In the genomic region with DNA sequence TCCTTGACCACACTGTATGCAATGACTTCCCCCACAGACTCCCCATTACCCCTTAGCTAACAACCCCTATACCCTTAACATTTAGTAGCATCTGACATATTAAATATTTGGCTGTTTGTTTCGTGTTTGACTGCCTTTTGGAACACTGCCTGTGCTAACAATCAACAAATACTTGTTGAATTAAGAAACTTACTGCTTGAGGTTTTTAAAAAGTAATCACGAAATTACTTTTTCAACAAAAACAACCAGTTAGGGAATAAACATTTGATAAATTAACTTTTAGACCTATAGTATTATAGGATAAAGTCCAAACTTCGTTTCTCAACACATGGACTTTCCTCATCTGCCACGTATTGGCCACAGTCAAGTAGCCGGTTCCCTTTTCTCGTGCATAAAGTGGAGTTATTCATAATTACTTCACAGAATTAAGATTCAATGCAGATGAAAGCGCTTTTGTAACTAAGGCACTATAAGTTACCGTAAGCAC, we compare ENCODE assay signal across 8 cellular contexts. TPM values are rescaled to one million over a fixed set of nuclear protein-coding genes. Genes with fewer than 3 reads are reported as not detected.
A peak's percentile ranks its signal among the peaks of the same experiment; 100 is the strongest.
DNase-seq lines count a peak whose midpoint lies in the region; ATAC-seq and TF ChIP-seq lines count a peak whose summit lies in the region.

No MANE protein-coding gene starts in this region.

- H3K36me3 Mint-ChIP-seq in IgD-negative memory B cell (peaks cover 4% of the 10 kb centered on the region), endodermal cell (ENCODE audit: low read depth) (peaks cover 21% of the 10 kb centered on the region)

- H3K4me3 ChIP-seq in BLaER1 (peak overlapping the region; percentile 83), endodermal cell (ENCODE audit: low read length) (peak overlapping the region; percentile 65), retinal pigment epithelial cell (ENCODE audit: low read length) (peak overlapping the region; percentile 92)

- H3K4me1 Mint-ChIP-seq in IgD-negative memory B cell (peaks cover 9 to 14% (median 14%) of the 10 kb centered on the region in 3 donors), endodermal cell (peaks cover 19% of the 10 kb centered on the region)

- no peak for TF ChIP-seq POLR2A in erythroblast (IDR thresholded peaks at IDR 0.05; ENCODE audit: low read length)

- peak overlapping the region; percentile 82 to 94 (median 86) for H3K27ac Mint-ChIP-seq in IgD-negative memory B cell
- H3K27ac Mint-ChIP-seq in endodermal cell = no peak overlapping the region

- DNase-seq in endodermal cell = no peak
- DNase-seq in retinal pigment epithelial cell (ENCODE audit: low read depth) = no peak
- DNase-seq in iPS-NIHi7 (ENCODE audit: extremely low spot score) = no peak
- DNase-seq in erythroblast (lab: John Stamatoyannopoulos, UW) = no peak
- no peak for DNase-seq in hippocampal formation (lab: John Stamatoyannopoulos, UW)

- H3K27me3 ChIP-seq in BLaER1 (no peaks in the 10 kb centered on the region), endodermal cell (ENCODE audit: control insufficient read depth, insufficient read depth, low read length, poor library complexity, severe bottlenecking) (no peaks in the 10 kb centered on the region)

- H3K9me3 Mint-ChIP-seq in IgD-negative memory B cell (no peaks in the 10 kb centered on the region), endodermal cell (peaks cover 24% of the 10 kb centered on the region)

- H3K36me3 ChIP-seq in BLaER1 (peaks cover 7% of the 10 kb centered on the region), endodermal cell (ENCODE audit: control insufficient read depth, insufficient read depth, low read length) (peaks cover 20% of the 10 kb centered on the region)

- H3K9ac ChIP-seq in BLaER1 (no peak overlapping the region; the same call in 1 of the 2 replicates), endodermal cell (ENCODE audit: extremely low read depth, low read length, poor library complexity, severe bottlenecking) (no peak overlapping the region)

- no peak for TF ChIP-seq CTCF in endodermal cell (conservative IDR thresholded peaks at IDR 0.05)
- no peak for TF ChIP-seq CTCF in retinal pigment epithelial cell (conservative IDR thresholded peaks at IDR 0.05; ENCODE audit: low read depth, low read length)

- no peaks in the 10 kb centered on the region for H4K20me1 ChIP-seq in BLaER1

- H3K4me3 Mint-ChIP-seq in IgD-negative memory B cell (peak overlapping the region; percentile 87 to 96 (median 91)), endodermal cell (peak overlapping the region; percentile 75)

- H3K4me2 ChIP-seq in BLaER1 = peak overlapping the region; percentile 82

- H3K4me1 ChIP-seq in BLaER1 (peaks cover 13% of the 10 kb centered on the region), endodermal cell (ENCODE audit: control insufficient read depth, insufficient read depth, low read length) (no peaks in the 10 kb centered on the region)

- ATAC-seq in GM21360 (IDR thresholded peaks at IDR 0.05; ENCODE audit: unreplicated experiment) = peak; percentile 4

- H3K27ac ChIP-seq in BLaER1 (no peak overlapping the region), endodermal cell (ENCODE audit: low read depth, low read length) (no peak overlapping the region)

- 70 to 72% methylated on average over 6 to 8 of the region's 8 CpGs for WGBS in endodermal cell (ENCODE audit: insufficient coverage in 1 of 2, insufficient read length in 1 of 2), 2 experiments

- H3K9me3 ChIP-seq in BLaER1 (peaks cover 5% of the 10 kb centered on the region; the same call in 1 of the 2 replicates), endodermal cell (ENCODE audit: control insufficient read depth, low read length) (peaks cover 22% of the 10 kb centered on the region)

- no peaks in the 10 kb centered on the region for H3K27me3 Mint-ChIP-seq in IgD-negative memory B cell
- H3K27me3 Mint-ChIP-seq in endodermal cell (ENCODE audit: insufficient read depth) = peaks cover 16% of the 10 kb centered on the region

RNA-seq across cellular contexts. Expression of gene ELMOD2, which starts 0.6 kb away (rescaled TPM):
- 4.8 TPM for polyA plus RNA-seq in IgD-negative memory B cell
- 10 to 100 TPM; 65.5 to 67.9 TPM for total RNA-seq in endodermal cell
- 36.7 TPM for polyA plus RNA-seq in endodermal cell (2013, experiment 1 of 2)
- 34.6 TPM for polyA plus RNA-seq in endodermal cell (2013, experiment 2 of 2)

RNA-seq across cellular contexts. Expression of gene MGAT4D, which starts 25.3 kb away (rescaled TPM):
- not detected for polyA plus RNA-seq in IgD-negative memory B cell
- total RNA-seq in endodermal cell = not detected
- polyA plus RNA-seq in endodermal cell (2013, experiment 1 of 2) = not detected
- not detected for polyA plus RNA-seq in endodermal cell (2013, experiment 2 of 2)

RNA-seq across cellular contexts. Expression of gene UCP1, which starts 45.3 kb away (rescaled TPM):
- not detected for polyA plus RNA-seq in IgD-negative memory B cell
- total RNA-seq in endodermal cell = under 1 TPM in 1 of 2 donors, not detected in 1; 0.24 TPM
- not detected for polyA plus RNA-seq in endodermal cell (2013, experiment 1 of 2)
- not detected for polyA plus RNA-seq in endodermal cell (2013, experiment 2 of 2)
